Comparison of ENCODE assay signal across 8 cellular contexts in the genomic region with DNA sequence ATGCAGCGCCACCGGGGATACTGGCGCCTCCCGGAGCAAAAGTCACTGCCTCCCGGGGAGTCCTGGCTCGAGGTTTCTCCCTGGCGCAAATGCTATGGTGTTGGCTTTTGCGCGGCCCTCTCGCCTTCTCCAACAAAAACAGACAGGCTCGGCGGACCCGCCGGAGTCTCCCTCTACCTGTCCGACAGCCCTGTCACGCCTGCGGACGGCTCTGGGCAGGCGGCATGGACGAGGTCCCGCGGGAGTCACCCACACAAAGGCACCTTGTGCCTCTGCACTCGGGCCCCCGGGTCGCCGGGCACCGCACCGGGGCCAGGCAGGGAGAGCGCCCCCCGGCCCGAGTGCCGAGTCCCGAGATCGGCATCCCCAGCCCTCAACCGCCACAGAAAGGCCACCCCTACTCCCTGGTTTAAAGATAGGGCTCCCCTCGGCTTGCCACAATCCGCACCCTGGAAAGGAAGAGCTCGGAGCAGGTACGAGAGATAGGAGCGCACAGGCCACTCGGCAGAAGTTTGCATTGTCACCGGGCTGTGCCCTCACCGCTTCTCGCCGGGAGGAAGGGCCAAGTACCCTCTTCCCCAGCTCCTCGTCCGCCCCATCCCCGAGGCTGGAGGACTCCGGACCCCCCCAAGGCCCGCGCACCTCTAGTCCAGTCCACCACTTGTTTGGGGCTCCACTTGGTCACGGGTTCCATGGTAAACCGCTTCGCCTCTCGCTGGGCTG. TPM values are rescaled to one million over a fixed set of nuclear protein-coding genes. Genes with fewer than 3 reads are reported as not detected.
DNase-seq lines count a peak whose midpoint lies in the region; ATAC-seq, FAIRE-seq and TF ChIP-seq lines count a peak whose summit lies in the region.

No MANE protein-coding gene starts in this region.

- H3K14ac ChIP-seq in H1 (ENCODE audit: insufficient read length) = no peak overlapping the region

- H2BK120ac ChIP-seq in H1 (replicated peaks; ENCODE audit: low read depth, low read length) = no peak overlapping the region

- H2BK12ac ChIP-seq in H1 (ENCODE audit: low read depth, low read length) = no peak overlapping the region

- H4K8ac ChIP-seq in H1 (ENCODE audit: extremely low read depth, insufficient read depth, low read length) = peak overlapping the region; percentile 11; the same call in 1 of the 2 replicates

- no peak for TF ChIP-seq RAD21 in H1 (IDR thresholded peaks at IDR 0.05 in 1 of 2, conservative IDR thresholded peaks at IDR 0.05 in 1 of 2; ENCODE audit: low read depth in 2 of 2, low read length in 2 of 2)

- H3K27ac ChIP-seq in H1 (ENCODE audit: low read depth, low read length) (no peak overlapping the region), aorta (ENCODE audit: low read depth in 1 of 2, low read length in 2 of 2) (peak overlapping the region; percentile 24 to 87)

- no peak for TF ChIP-seq EP300 in H1 (IDR thresholded peaks at IDR 0.05; ENCODE audit: borderline replicate concordance in 1 of 2, low read depth in 2 of 2, low read length in 2 of 2)

- H4K91ac ChIP-seq in H1 (replicated peaks; ENCODE audit: insufficient read length, low read length) = no peak overlapping the region

- H4K5ac ChIP-seq in H1 (ENCODE audit: insufficient read length, low read depth, low read length) = no peak overlapping the region

- no peaks in the 10 kb centered on the region for H3K36me3 Mint-ChIP-seq in activated CD4-positive, alpha-beta T cell treated with anti-CD3 and anti-CD28 coated beads, Interleukin-2, amount 10 ng/mL, durations not matched to agents 24 days and 14 days (ENCODE audit: low read depth)

- CTCF ChIA-PET in H1 (lab: Charles Lee; ENCODE audit: partially characterized antibody) = interaction anchor here (1.1 to 5.9 kb wide), 3 partner anchors 10 to 106 kb away, joined by 3 to 45 read pairs (median 3); no protein-coding TSS in a partner anchor

- 2% methylated on average over 46 of the region's 55 CpGs; no CpG with 5 or more reads in 1 of the 2 experiments for WGBS in H1 (ENCODE audit: extremely low coverage in 1 of 2, insufficient coverage in 1 of 2, insufficient read length in 1 of 2, insufficient replicate concordance in 2 of 2, low coverage in 1 of 2, low lambda C conversion rate in 2 of 2, missing lambda C conversion rate in 1 of 2), 2 experiments
- WGBS in aorta, 2 donors = 1% methylated on average over 55 of the region's 55 CpGs

- peaks cover 4% of the 10 kb centered on the region for H3K4me1 Mint-ChIP-seq in activated CD4-positive, alpha-beta T cell treated with anti-CD3 and anti-CD28 coated beads, Interleukin-2, amount 10 ng/mL, durations not matched to agents 24 days and 14 days

- FAIRE-seq in H1 (lab: Jason Lieb, UNC) = no peak

- POLR2A ChIA-PET in H1 (lab: Charles Lee; ENCODE audit: partially characterized antibody) = interaction anchor here (0.7 to 1.9 kb wide), 12 partner anchors 10 to 222 kb away, joined by 3 to 12 read pairs (median 3); no protein-coding TSS in a partner anchor

- no peak for DNase-seq in activated CD4-positive, alpha-beta T cell treated with anti-CD3 and anti-CD28 coated beads, Interleukin-2, amount 10 ng/mL, durations not matched to agents 24 days and 14 days
- DNase-seq in activated CD4-positive, alpha-beta T cell treated with anti-CD3 and anti-CD28 coated beads for 1 hour = no peak
- DNase-seq in RKO (ENCODE audit: low spot score) (peak; percentile 46), H1 (ENCODE audit: low read depth in 1 of 2, low spot score in 2 of 2) (peak in 1 of 2 experiments; percentile 85), mucosa of gallbladder (ENCODE audit: low spot score) (peak; percentile 15), aorta (peak; percentile 56 to 82)
- DNase-seq in activated effector memory CD4-positive, alpha-beta T cell treated with Interleukin-2 at 50 U/mL for 16 hours = no peak

- intact Hi-C loops in activated CD4-positive, alpha-beta T cell treated with anti-CD3 and anti-CD28 coated beads, Interleukin-2, amount 10 ng/mL, durations not matched to agents 24 days and 14 days (cut with micrococcal nuclease) = loop anchor here (10.0 kb wide), 1 partner anchor 355 kb away; no protein-coding TSS in a partner anchor
- intact Hi-C loops in aorta (cut with DNase I) = loop anchor here (2.0 to 10.0 kb wide), 5 partner anchors 97 to 345 kb away; no protein-coding TSS in a partner anchor

- H3K23me2 ChIP-seq in H1 (ENCODE audit: low read depth, low read length) = peaks cover 10% of the 10 kb centered on the region

- H3K79me1 ChIP-seq in H1 (ENCODE audit: low read depth, low read length) = no peaks in the 10 kb centered on the region

- no peak for TF ChIP-seq CTCF in H1 (IDR thresholded peaks at IDR 0.05; ENCODE audit: control extremely low read depth in 1 of 3, insufficient read depth in 1 of 3, low read depth in 1 of 3, low read length in 3 of 3)

- H3K4ac ChIP-seq in H1 (replicated peaks; ENCODE audit: insufficient read length, low read depth, low read length) = no peak overlapping the region

- H3K4me1 ChIP-seq in H1 (replicated peaks in 1 of 4; ENCODE audit: control insufficient read depth in 3 of 4, insufficient read depth in 4 of 4, low read length in 3 of 4) = peaks cover 1 to 22% (median 9%) of the 10 kb centered on the region in 4 experiments; a peak in 6 of 7 replicates
- H3K4me1 ChIP-seq in aorta (ENCODE audit: control insufficient read depth in 1 of 2, insufficient read depth in 2 of 2, low read length in 2 of 2) = peaks cover 0 to 3% of the 10 kb centered on the region in 2 donors

- H3K36me3 ChIP-seq in H1 (ENCODE audit: control insufficient read depth in 2 of 4, insufficient read depth in 4 of 4, low read length in 3 of 4) = peaks cover 0 to 4% (median 1%) of the 10 kb centered on the region in 4 experiments; a peak in 2 of 8 replicates
- H3K36me3 ChIP-seq in aorta (ENCODE audit: control insufficient read depth in 1 of 2, insufficient read depth in 2 of 2, low read length in 1 of 2) = no peaks in the 10 kb centered on the region

- no peak overlapping the region for H3K56ac ChIP-seq in H1 (replicated peaks; ENCODE audit: insufficient read length, low read depth, low read length)

- no peak overlapping the region for H2BK15ac ChIP-seq in H1 (ENCODE audit: low read length)

- H3K4me3 ChIP-seq in H1 (ENCODE audit: extremely low read depth in 1 of 4, insufficient read depth in 2 of 4, low read depth in 3 of 4, low read length in 4 of 4) (peak overlapping the region; percentile 67 to 79 (median 78)), aorta (ENCODE audit: low read length in 2 of 2) (peak overlapping the region; percentile 81 to 83)

- H2BK20ac ChIP-seq in H1 (ENCODE audit: low read length) = no peak overlapping the region

- H2AFZ ChIP-seq in H1 (ENCODE audit: low read length) = 0 out of 2 replicates have a peak overlapping the region, but pooled peaks have one; percentile 36

- H3K9ac ChIP-seq in H1 (replicated peaks in 1 of 4; ENCODE audit: extremely low read depth in 1 of 4, low read depth in 3 of 4, low read length in 3 of 4) = peak overlapping the region; percentile 53 to 80 (median 58); a peak in 6 of 7 replicates

- H3K27me3 Mint-ChIP-seq in activated CD4-positive, alpha-beta T cell treated with anti-CD3 and anti-CD28 coated beads, Interleukin-2, amount 10 ng/mL, durations not matched to agents 24 days and 14 days = peaks cover 58% of the 10 kb centered on the region

- no peak overlapping the region for H3K27ac Mint-ChIP-seq in activated CD4-positive, alpha-beta T cell treated with anti-CD3 and anti-CD28 coated beads, Interleukin-2, amount 10 ng/mL, durations not matched to agents 24 days and 14 days

- H3K9me3 ChIP-seq in H1 (ENCODE audit: insufficient read depth in 2 of 2, low read depth in 1 of 2, low read length in 1 of 2) (no peaks in the 10 kb centered on the region; a peak in 1 of 4 replicates), aorta (ENCODE audit: control insufficient read depth, low read length) (no peaks in the 10 kb centered on the region)

- H3K18ac ChIP-seq in H1 (ENCODE audit: extremely low read depth, low read length) = peak overlapping the region; percentile 71

- TF ChIP-seq POLR2A in H1 (IDR thresholded peaks at IDR 0.05; ENCODE audit: control extremely low read depth in 1 of 2, low read depth in 2 of 2, low read length in 2 of 2) = no peak

- peak overlapping the region; percentile 45; the same call in 1 of the 2 replicates for H2BK5ac ChIP-seq in H1 (ENCODE audit: low read depth, low read length)

- H4K20me1 ChIP-seq in H1 (replicated peaks in 1 of 2; ENCODE audit: control insufficient read depth in 1 of 2, insufficient read depth in 2 of 2, low read length in 2 of 2) = peaks cover 2 to 17% of the 10 kb centered on the region in 2 experiments

- H3K79me2 ChIP-seq in H1 (ENCODE audit: control insufficient read depth in 1 of 2, insufficient read depth in 2 of 2, low read length in 2 of 2) = peaks cover 0 to 14% of the 10 kb centered on the region in 2 experiments; a peak in 3 of 4 replicates

- H3K9me3 Mint-ChIP-seq in activated CD4-positive, alpha-beta T cell treated with anti-CD3 and anti-CD28 coated beads, Interleukin-2, amount 10 ng/mL, durations not matched to agents 24 days and 14 days = no peaks in the 10 kb centered on the region

- peak; percentile 8 for ATAC-seq in HG02870 (IDR thresholded peaks at IDR 0.05; ENCODE audit: unreplicated experiment)
- peak; percentile 14 for ATAC-seq in aorta (ENCODE audit: low FRiP score)

- H2AK5ac ChIP-seq in H1 (ENCODE audit: low read depth, low read length) = no peak overlapping the region

- H3K4me2 ChIP-seq in H1 (ENCODE audit: insufficient read depth in 1 of 2, low read depth in 2 of 2, low read length in 2 of 2) = peak overlapping the region; percentile 67 to 91

- H3K27me3 ChIP-seq in H1 (replicated peaks in 1 of 4; ENCODE audit: control insufficient read depth in 3 of 4, extremely low read depth in 1 of 4, insufficient read depth in 3 of 4, low read length in 3 of 4) (peaks cover 19 to 39% (median 31%) of the 10 kb centered on the region in 4 experiments), aorta (ENCODE audit: control insufficient read depth in 1 of 2, insufficient read depth in 2 of 2, low read length in 1 of 2) (no peaks in the 10 kb centered on the region)

- H3K23ac ChIP-seq in H1 (ENCODE audit: insufficient read length) = no peak overlapping the region

- peak overlapping the region; percentile 23 for H3K4me3 Mint-ChIP-seq in activated CD4-positive, alpha-beta T cell treated with anti-CD3 and anti-CD28 coated beads, Interleukin-2, amount 10 ng/mL, durations not matched to agents 24 days and 14 days

RNA-seq across cellular contexts. Expression of gene CNKSR3, which starts 0.9 kb away (rescaled TPM):
- not detected in 2 replicates for total RNA-seq in activated CD4-positive, alpha-beta T cell treated with anti-CD3 and anti-CD28 coated beads, Interleukin-2, amount 10 ng/mL, durations not matched to agents 24 days and 14 days
- total RNA-seq in H1 (2021; fragmentation: NEBNext Ultra II Directional; extraction: Animal tissue kit (Norgen Biotek cat#: 25700)) = 6.2 and 6.3 TPM in 2 replicates
- 1.2 and 2.1 TPM in 2 replicates for polyA plus RNA-seq in H1 (2011; rRNA removed)
- polyA plus RNA-seq in H1 (2011; cell fraction: cytosol; rRNA removed) = 1.6 TPM
- 2.1 TPM for polyA plus RNA-seq in H1 (2011; cell fraction: nucleus; rRNA removed)
- polyA plus RNA-seq in H1 (2012, experiment 1 of 2) = 4.4 to 5.5 TPM (median 5.0 TPM) in 4 replicates
- polyA plus RNA-seq in H1 (2012, experiment 2 of 2) = 1.6 TPM
- polyA plus RNA-seq in H1 (2013, experiment 1 of 2) = 2.2 TPM
- polyA plus RNA-seq in H1 (2013, experiment 2 of 2) = 1.7 TPM
- 3.2 TPM in 2 replicates for polyA minus RNA-seq in H1 (2011; rRNA and poly(A)+ RNA removed)
- 1.7 TPM for polyA minus RNA-seq in H1 (2011; cell fraction: cytosol; rRNA and poly(A)+ RNA removed)
- polyA minus RNA-seq in H1 (2011; cell fraction: nucleus; rRNA and poly(A)+ RNA removed) = 2.1 TPM
- total RNA-seq in mucosa of gallbladder = 39.0 TPM
- 10 to 100 TPM; 19.3 to 41.2 TPM for total RNA-seq in aorta
- polyA plus RNA-seq in aorta = 10 to 100 TPM in 1 of 2 donors, 1 to 10 TPM in 1; 9.3 to 12.0 TPM

Comparison
In these comparisons a context has a peak if more than half of its experiments do, and no peak if none do; other contexts are left out.
1. DNase-seq: peak in RKO (single experiment), mucosa of gallbladder (single experiment) and aorta (2 of 2); none in activated CD4-positive, alpha-beta T cell treated with anti-CD3 and anti-CD28 coated beads, Interleukin-2, amount 10 ng/mL, durations not matched to agents 24 days and 14 days (single experiment), activated CD4-positive, alpha-beta T cell treated with anti-CD3 and anti-CD28 coated beads for 1 hour (single experiment) and activated effector memory CD4-positive, alpha-beta T cell treated with Interleukin-2 at 50 U/mL for 16 hours (single experiment).